ENCODE assay signal across 3 cellular contexts in the genomic region with DNA sequence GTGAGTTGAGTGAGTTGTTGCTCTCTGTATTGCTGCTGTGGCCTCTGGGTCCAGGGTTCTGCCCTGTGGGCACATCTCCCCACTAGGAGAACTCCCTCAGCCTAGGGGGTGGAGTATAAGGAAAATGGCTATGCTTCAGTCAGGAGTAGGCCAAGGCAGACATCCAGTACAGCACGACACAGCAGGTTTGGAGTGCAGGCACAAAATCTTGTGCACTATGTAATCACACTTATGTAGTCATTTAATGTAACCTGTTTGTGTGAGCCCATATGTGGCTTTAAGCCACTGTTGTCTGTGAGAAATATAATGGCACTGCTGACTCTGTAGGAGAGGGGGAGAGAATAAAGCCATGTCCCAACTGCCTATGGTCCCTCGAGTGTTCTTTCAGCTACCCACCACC.
TF ChIP-seq lines count a peak whose summit lies in the region.

No MANE protein-coding gene starts in this region.

TF ChIP-seq in HEK293, 187 proteins besides CTCF, POLR2A, EP300 and RAD21:
- TF ChIP-seq SETDB1 (IDR thresholded peaks at IDR 0.05; ENCODE audit: insufficient read length, low read length) (peak; percentile 42), ZNF670 (tag by site-specific recombination; IDR thresholded peaks at IDR 0.05; ENCODE audit: low read depth) (no peak)

TF ChIP-seq in GM12878, 131 proteins besides CTCF, POLR2A, EP300 and RAD21:
- TF ChIP-seq NR2F1 (conservative IDR thresholded peaks at IDR 0.05) (no peak), CEBPZ (IDR thresholded peaks at IDR 0.05; ENCODE audit: low read depth, low read length) (0 out of 2 replicates have a peak, but pooled peaks have one; percentile 35)

TF ChIP-seq in HepG2, 621 proteins besides CTCF, POLR2A, EP300 and RAD21:
- TF ChIP-seq ZNF616 (CRISPR knock-in tag; IDR thresholded peaks at IDR 0.05; ENCODE audit: low read depth), result no peak
- no peak for TF ChIP-seq FUBP1 (CRISPR knock-in tag; IDR thresholded peaks at IDR 0.05; ENCODE audit: borderline replicate concordance)
- no peak for TF ChIP-seq MZF1 (CRISPR knock-in tag; IDR thresholded peaks at IDR 0.05; ENCODE audit: borderline replicate concordance)
- TF ChIP-seq FIP1L1 (IDR thresholded peaks at IDR 0.05; ENCODE audit: borderline replicate concordance, insufficient read depth, low read depth, low read length), result no peak
- TF ChIP-seq ZNF251 (CRISPR knock-in tag; IDR thresholded peaks at IDR 0.05), result no peak
- no peak for TF ChIP-seq NRL (CRISPR knock-in tag; IDR thresholded peaks at IDR 0.05; ENCODE audit: borderline replicate concordance)
- TF ChIP-seq MYNN (CRISPR knock-in tag; IDR thresholded peaks at IDR 0.05; ENCODE audit: low read depth), result no peak
- TF ChIP-seq EED (CRISPR knock-in tag; IDR thresholded peaks at IDR 0.05), result no peak
- no peak for TF ChIP-seq MTF1 (CRISPR knock-in tag; IDR thresholded peaks at IDR 0.05)
- TF ChIP-seq ZNF691 (CRISPR knock-in tag; IDR thresholded peaks at IDR 0.05; ENCODE audit: borderline replicate concordance, low read depth), result no peak
- TF ChIP-seq ZNF207 (IDR thresholded peaks at IDR 0.05; ENCODE audit: borderline replicate concordance), result no peak
- no peak for TF ChIP-seq SOX5 (CRISPR knock-in tag; IDR thresholded peaks at IDR 0.05; ENCODE audit: borderline replicate concordance)
- no peak for TF ChIP-seq ZNF607 (CRISPR knock-in tag; IDR thresholded peaks at IDR 0.05; ENCODE audit: borderline replicate concordance)
- TF ChIP-seq ASH2L (IDR thresholded peaks at IDR 0.05; ENCODE audit: insufficient read length, low read depth, low read length), result no peak
- no peak for TF ChIP-seq PHF21A (CRISPR knock-in tag; IDR thresholded peaks at IDR 0.05)
- no peak for TF ChIP-seq IRX3 (CRISPR knock-in tag; IDR thresholded peaks at IDR 0.05; ENCODE audit: borderline replicate concordance, low read depth)
- TF ChIP-seq TIGD3 (CRISPR knock-in tag; IDR thresholded peaks at IDR 0.05; ENCODE audit: borderline replicate concordance), result no peak
